2 cellular contexts compared by ENCODE assay signal in genomic region chr11:13745165-13745564, GRCh38.
TF ChIP-seq lines count a peak whose summit lies in the region.

No MANE protein-coding gene starts in this region.

TF ChIP-seq in IMR-90, 13 proteins besides CTCF, POLR2A, EP300 and RAD21:
- TF ChIP-seq CEBPB (IDR thresholded peaks at IDR 0.05; ENCODE audit: low read depth, low read length): no peak
- TF ChIP-seq RCOR1 (IDR thresholded peaks at IDR 0.05; ENCODE audit: insufficient replicate concordance, low read length): no peak
- no peak for TF ChIP-seq CHD1 (IDR thresholded peaks at IDR 0.05; ENCODE audit: low read depth, low read length)
- TF ChIP-seq, protein P1, sequence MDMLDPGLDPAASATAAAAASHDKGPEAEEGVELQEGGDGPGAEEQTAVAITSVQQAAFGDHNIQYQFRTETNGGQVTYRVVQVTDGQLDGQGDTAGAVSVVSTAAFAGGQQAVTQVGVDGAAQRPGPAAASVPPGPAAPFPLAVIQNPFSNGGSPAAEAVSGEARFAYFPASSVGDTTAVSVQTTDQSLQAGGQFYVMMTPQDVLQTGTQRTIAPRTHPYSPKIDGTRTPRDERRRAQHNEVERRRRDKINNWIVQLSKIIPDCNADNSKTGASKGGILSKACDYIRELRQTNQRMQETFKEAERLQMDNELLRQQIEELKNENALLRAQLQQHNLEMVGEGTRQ (IDR thresholded peaks at IDR 0.05; ENCODE audit: low read depth, low read length): no peak
- TF ChIP-seq FOS (IDR thresholded peaks at IDR 0.05; ENCODE audit: low read depth, low read length): no peak
- no peak for TF ChIP-seq ELK1 (IDR thresholded peaks at IDR 0.05; ENCODE audit: borderline replicate concordance, low read depth, low read length)

TF ChIP-seq in GM12878, 131 proteins besides CTCF, POLR2A, EP300 and RAD21:
- no peak for TF ChIP-seq RELB (IDR thresholded peaks at IDR 0.05; ENCODE audit: low read depth)
- TF ChIP-seq CEBPB (IDR thresholded peaks at IDR 0.05; ENCODE audit: borderline replicate concordance in 1 of 2, low read depth in 2 of 2, low read length in 2 of 2): no peak
- TF ChIP-seq ZBTB40 (IDR thresholded peaks at IDR 0.05; ENCODE audit: borderline replicate concordance): no peak
- TF ChIP-seq MYC (IDR thresholded peaks at IDR 0.05; ENCODE audit: insufficient read depth, insufficient read length, insufficient replicate concordance, low read length, severe bottlenecking): no peak
- no peak for TF ChIP-seq NFXL1 (IDR thresholded peaks at IDR 0.05; ENCODE audit: borderline replicate concordance)
- TF ChIP-seq ETV6 (conservative IDR thresholded peaks at IDR 0.05 in 1 of 2, IDR thresholded peaks at IDR 0.05 in 1 of 2; ENCODE audit: borderline replicate concordance in 1 of 2, low read depth in 1 of 2): no peak
- no peak for TF ChIP-seq BRCA1 (IDR thresholded peaks at IDR 0.05; ENCODE audit: low read depth, low read length)
- TF ChIP-seq JUNB (IDR thresholded peaks at IDR 0.05): no peak
- TF ChIP-seq SPI1 (IDR thresholded peaks at IDR 0.05; ENCODE audit: borderline replicate concordance, insufficient read depth, low read depth, low read length): 0 out of 2 replicates have a peak, but pooled peaks have one; percentile 14
